Comparison of ENCODE assay signal across 10 cellular contexts in the genomic region with DNA sequence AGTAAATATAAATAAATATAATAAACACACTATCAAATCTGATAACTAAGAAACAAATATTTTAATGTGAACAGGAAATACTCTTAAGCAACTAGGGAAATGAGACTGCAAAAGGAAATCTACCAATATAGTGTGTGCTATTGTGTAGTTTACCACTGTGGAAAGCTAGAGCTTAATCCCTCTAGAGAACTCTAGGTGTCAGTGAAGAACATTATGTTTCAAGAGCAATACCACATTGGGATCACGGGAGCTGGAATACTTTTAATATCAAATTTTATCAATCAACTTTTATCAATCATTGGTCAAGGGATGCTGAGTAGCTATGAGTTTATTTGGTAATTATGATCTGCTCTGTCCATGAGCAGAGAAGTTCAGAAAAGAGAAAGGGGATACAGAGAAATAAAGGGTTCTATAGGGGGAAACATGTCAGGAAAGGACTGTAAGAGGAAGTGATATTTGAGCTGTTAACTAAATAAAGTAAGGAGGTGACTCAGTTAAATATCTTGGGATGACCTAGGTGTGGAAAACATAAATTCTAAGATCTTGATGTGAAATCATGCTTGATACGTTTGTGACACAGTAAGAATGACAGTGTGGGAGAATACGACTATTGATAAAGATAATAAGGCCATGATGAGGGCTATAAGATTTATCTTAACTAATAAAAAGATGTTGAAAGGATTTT.
DNase-seq lines count a peak whose midpoint lies in the region; ATAC-seq and TF ChIP-seq lines count a peak whose summit lies in the region.
"Had no signal": no experiment of that assay in that cellular context is flagged by ENCODE, and none has a peak within 500 bp of the region (broad histone marks: within the 10 kb centered on the region; RNA-seq: fewer than 3 reads in every experiment).

No MANE protein-coding gene starts in this region.

- CTCF ChIA-PET in OCI-LY7 (lab: Charles Lee; ENCODE audit: unreplicated experiment), result no interaction called here

- no peak overlapping the region for H2AFZ ChIP-seq in OCI-LY7 (ENCODE audit: low read length)
- H2AFZ ChIP-seq in fibroblast of lung (ENCODE audit: low read length), result no peak overlapping the region

- TF ChIP-seq EP300 in stomach (IDR thresholded peaks at IDR 0.05), result no peak

- DNase-seq in NCI-H82 (lab: John Stamatoyannopoulos, UW) (peak; percentile 11), NCI-H82 treated with DMSO at 0.1 percent for 48 hours (lab: John Stamatoyannopoulos, UW; ENCODE audit: unreplicated experiment) (no peak), OCI-LY7 (ENCODE audit: low spot score) (no peak), fibroblast of lung (ENCODE audit: low read depth in 2 of 2) (peak; percentile 16 to 59), stomach (no peak), coronary artery (ENCODE audit: low spot score) (no peak)
- DNase-seq: CD4-positive, alpha-beta memory T cell; Karpas-422 had no signal

- intact Hi-C loops in OCI-LY7 (cut with micrococcal nuclease; ENCODE audit: unreplicated experiment) (no loop called here), stomach (cut with DNase I; ENCODE audit: low total_unique reads) (no loop called here)

- no peak overlapping the region for H3K9ac ChIP-seq in fibroblast of lung (ENCODE audit: insufficient read depth, low read length)

- H3K4me2 ChIP-seq in OCI-LY7 (ENCODE audit: low read length), result no peak overlapping the region
- no peak overlapping the region for H3K4me2 ChIP-seq in fibroblast of lung (ENCODE audit: extremely low read depth, insufficient read depth, low read length)

- H3K79me2 ChIP-seq in OCI-LY7 (ENCODE audit: insufficient read depth, low read depth, low read length) (no peaks in the 10 kb centered on the region), fibroblast of lung (ENCODE audit: control insufficient read depth, insufficient read depth, low read length) (no peaks in the 10 kb centered on the region)

- H3K9me2 ChIP-seq in OCI-LY7 (ENCODE audit: insufficient read depth, low read length), result no peaks in the 10 kb centered on the region

- 39 to 52% (median 44%) methylated on average over 3 of the region's 3 CpGs for WGBS in stomach, 5 donors

- H3K9me3 ChIP-seq in OCI-LY7 (ENCODE audit: low read length), result no peaks in the 10 kb centered on the region
- no peaks in the 10 kb centered on the region for H3K9me3 ChIP-seq in fibroblast of lung (ENCODE audit: control insufficient read depth, insufficient read depth, low read depth, low read length)
- no peaks in the 10 kb centered on the region for H3K9me3 ChIP-seq in stomach

- no TSS peak for BruUV-seq in OCI-LY7 (replicated peaks; lab: Mats Ljungman, UMichigan)

- no peaks in the 10 kb centered on the region for H3K4me1 ChIP-seq in OCI-LY7 (ENCODE audit: insufficient read depth, low read length, poor library complexity, severe bottlenecking)
- H3K4me1 ChIP-seq in fibroblast of lung (ENCODE audit: control insufficient read depth, extremely low read depth, insufficient read depth, low read length), result no peaks in the 10 kb centered on the region
- peaks cover 0 to 10% (median 0%) of the 10 kb centered on the region in 4 donors for H3K4me1 ChIP-seq in stomach

- H3K27me3 ChIP-seq in fibroblast of lung (ENCODE audit: control insufficient read depth, insufficient read depth, low read length), result no peaks in the 10 kb centered on the region
- no peaks in the 10 kb centered on the region for H3K27me3 ChIP-seq in stomach

- no peaks in the 10 kb centered on the region for H4K20me1 ChIP-seq in OCI-LY7 (ENCODE audit: insufficient read depth, low read length)
- H4K20me1 ChIP-seq in fibroblast of lung (ENCODE audit: control insufficient read depth, extremely low read depth, insufficient read depth, low read length), result no peaks in the 10 kb centered on the region

- ATAC-seq in HG03521 (IDR thresholded peaks at IDR 0.05; ENCODE audit: unreplicated experiment) (no peak), GM19324 (IDR thresholded peaks at IDR 0.05; ENCODE audit: low FRiP score, unreplicated experiment) (no peak)

- POLR2A ChIA-PET in OCI-LY7 (lab: Charles Lee), result no interaction called here

- TF ChIP-seq CTCF in OCI-LY7 (conservative IDR thresholded peaks at IDR 0.05; ENCODE audit: low read length) (peak; percentile 44), fibroblast of lung (conservative IDR thresholded peaks at IDR 0.05 in 1 of 2, IDR thresholded peaks at IDR 0.05 in 1 of 2; ENCODE audit: low read depth in 1 of 2, low read length in 2 of 2) (peak; percentile 43 to 54), stomach (IDR thresholded peaks at IDR 0.05) (peak in 4 of 7 experiments; percentile 13 to 45 (median 29)), coronary artery (IDR thresholded peaks at IDR 0.05) (no peak)

- H3K27ac ChIP-seq in OCI-LY7 (ENCODE audit: low read depth, low read length, poor library complexity, severe bottlenecking), result no peak overlapping the region
- H3K27ac ChIP-seq in fibroblast of lung (ENCODE audit: insufficient read depth, low read length), result no peak overlapping the region
- no peak overlapping the region for H3K27ac ChIP-seq in stomach
- no peak overlapping the region for H3K27ac ChIP-seq in coronary artery

- H3K36me3 ChIP-seq in OCI-LY7 (ENCODE audit: insufficient read depth, low read length), result no peaks in the 10 kb centered on the region
- no peaks in the 10 kb centered on the region for H3K36me3 ChIP-seq in fibroblast of lung (ENCODE audit: control insufficient read depth, insufficient read depth, low read length)
- H3K36me3 ChIP-seq in stomach, result no peaks in the 10 kb centered on the region

- H3K4me3 ChIP-seq in OCI-LY7 (ENCODE audit: low read depth, low read length, poor library complexity, severe bottlenecking) (no peak overlapping the region), fibroblast of lung (replicated peaks in 1 of 4; ENCODE audit: control extremely low read depth in 1 of 4, insufficient read depth in 1 of 4, low read depth in 3 of 4, low read length in 4 of 4) (no peak overlapping the region), stomach (no peak overlapping the region), coronary artery (no peak overlapping the region)

- TF ChIP-seq POLR2A in stomach (IDR thresholded peaks at IDR 0.05), result no peak

Comparison
In these comparisons a context has a peak if more than half of its experiments do, and no peak if none do; other contexts are left out.
1. DNase-seq: peak in NCI-H82 (single experiment) and fibroblast of lung (2 of 2); none in NCI-H82 treated with DMSO at 0.1 percent for 48 hours (single experiment), OCI-LY7 (single experiment), stomach (single experiment) and coronary artery (single experiment).